Comparison of ENCODE assay signal across 1 cellular context in the genomic region with DNA sequence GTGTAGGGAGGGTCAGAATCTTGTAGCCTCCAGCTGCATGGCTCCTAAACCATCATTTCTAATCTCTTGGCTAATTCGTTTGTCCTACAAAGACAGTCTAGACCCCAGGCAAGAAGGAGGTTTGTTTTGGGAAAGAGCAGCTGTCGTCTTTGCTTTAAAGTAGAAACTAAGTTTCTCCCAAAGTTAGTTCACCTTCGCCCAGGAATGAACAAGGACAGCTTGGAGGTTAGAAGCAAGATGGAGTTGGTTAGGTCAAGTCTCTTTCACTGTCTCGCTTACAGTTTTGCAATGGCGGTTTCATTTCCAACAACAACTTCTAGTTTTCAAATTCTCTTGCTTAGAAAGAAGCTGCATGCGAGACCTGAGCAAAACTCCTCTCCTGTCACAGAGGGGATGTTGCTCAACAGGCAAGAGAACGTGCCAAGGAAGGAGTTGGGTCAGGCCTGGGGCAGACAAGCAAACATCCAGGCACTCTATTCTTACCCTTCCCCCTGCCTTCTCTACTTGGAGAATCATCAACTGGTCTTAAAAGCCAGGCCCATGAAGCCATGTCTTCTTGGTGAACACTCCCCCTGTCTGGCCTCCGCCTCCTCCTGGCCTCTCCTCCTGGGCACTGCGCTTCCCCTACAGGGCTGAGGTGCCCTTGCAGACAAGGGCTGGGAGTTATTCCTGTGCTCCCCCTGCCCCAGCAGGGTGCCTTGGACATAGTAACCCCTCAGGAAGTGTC.
TF ChIP-seq lines count a peak whose summit lies in the region.

No MANE protein-coding gene starts in this region.

TF ChIP-seq in K562, 482 proteins besides CTCF, POLR2A, EP300 and RAD21 (continued from another document and continues in another):
- TF ChIP-seq, protein P1, sequence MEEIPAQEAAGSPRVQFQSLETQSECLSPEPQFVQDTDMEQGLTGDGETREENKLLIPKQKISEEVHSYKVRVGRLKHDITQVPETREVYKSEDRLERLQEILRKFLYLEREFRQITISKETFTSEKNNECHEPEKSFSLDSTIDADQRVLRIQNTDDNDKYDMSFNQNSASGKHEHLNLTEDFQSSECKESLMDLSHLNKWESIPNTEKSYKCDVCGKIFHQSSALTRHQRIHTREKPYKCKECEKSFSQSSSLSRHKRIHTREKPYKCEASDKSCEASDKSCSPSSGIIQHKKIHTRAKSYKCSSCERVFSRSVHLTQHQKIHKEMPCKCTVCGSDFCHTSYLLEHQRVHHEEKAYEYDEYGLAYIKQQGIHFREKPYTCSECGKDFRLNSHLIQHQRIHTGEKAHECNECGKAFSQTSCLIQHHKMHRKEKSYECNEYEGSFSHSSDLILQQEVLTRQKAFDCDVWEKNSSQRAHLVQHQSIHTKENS (CRISPR knock-in tag; IDR thresholded peaks at IDR 0.05) = no peak
- TF ChIP-seq, protein P2, sequence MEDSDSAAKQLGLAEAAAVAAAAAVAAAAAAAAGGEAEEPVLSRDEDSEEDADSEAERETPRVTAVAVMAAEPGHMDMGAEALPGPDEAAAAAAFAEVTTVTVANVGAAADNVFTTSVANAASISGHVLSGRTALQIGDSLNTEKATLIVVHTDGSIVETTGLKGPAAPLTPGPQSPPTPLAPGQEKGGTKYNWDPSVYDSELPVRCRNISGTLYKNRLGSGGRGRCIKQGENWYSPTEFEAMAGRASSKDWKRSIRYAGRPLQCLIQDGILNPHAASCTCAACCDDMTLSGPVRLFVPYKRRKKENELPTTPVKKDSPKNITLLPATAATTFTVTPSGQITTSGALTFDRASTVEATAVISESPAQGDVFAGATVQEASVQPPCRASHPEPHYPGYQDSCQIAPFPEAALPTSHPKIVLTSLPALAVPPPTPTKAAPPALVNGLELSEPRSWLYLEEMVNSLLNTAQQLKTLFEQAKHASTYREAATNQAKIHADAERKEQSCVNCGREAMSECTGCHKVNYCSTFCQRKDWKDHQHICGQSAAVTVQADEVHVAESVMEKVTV (CRISPR knock-in tag; IDR thresholded peaks at IDR 0.05) = no peak
- TF ChIP-seq PHF21A (IDR thresholded peaks at IDR 0.05; ENCODE audit: borderline replicate concordance, low read depth) (no peak), CREB1 (IDR thresholded peaks at IDR 0.05) (no peak), CREB1 (CRISPR knock-in tag; IDR thresholded peaks at IDR 0.05) (no peak), NCOA2 (IDR thresholded peaks at IDR 0.05; ENCODE audit: partially characterized antibody in 2 of 2) (no peak), MAZ (CRISPR knock-in tag; conservative IDR thresholded peaks at IDR 0.05 in 1 of 2, IDR thresholded peaks at IDR 0.05 in 1 of 2) (no peak), ZNF197 (CRISPR knock-in tag; IDR thresholded peaks at IDR 0.05; ENCODE audit: low read depth) (peak; percentile 54; the same call in 1 of the 2 replicates), HDGF (IDR thresholded peaks at IDR 0.05) (no peak), FOXA3 (CRISPR knock-in tag; conservative IDR thresholded peaks at IDR 0.05 in 1 of 2, IDR thresholded peaks at IDR 0.05 in 1 of 2) (no peak), ZNF174 (CRISPR knock-in tag; IDR thresholded peaks at IDR 0.05) (no peak), HCFC1 (IDR thresholded peaks at IDR 0.05; ENCODE audit: low read depth, low read length) (no peak), CTBP1 (IDR thresholded peaks at IDR 0.05; ENCODE audit: borderline replicate concordance) (no peak), CEBPB (tag; IDR thresholded peaks at IDR 0.05) (no peak), CEBPG (CRISPR knock-in tag; IDR thresholded peaks at IDR 0.05) (no peak), CEBPG (tag; conservative IDR thresholded peaks at IDR 0.05 in 1 of 2, IDR thresholded peaks at IDR 0.05 in 1 of 2) (peak in 1 of 2 experiments; percentile 22; a peak in 1 of 4 replicates), POLR2G (IDR thresholded peaks at IDR 0.05; ENCODE audit: low read depth, low read length) (no peak), RBM34 (IDR thresholded peaks at IDR 0.05; ENCODE audit: borderline replicate concordance, insufficient read depth, low read length) (no peak), TARDBP (IDR thresholded peaks at IDR 0.05) (no peak), NFIX (CRISPR knock-in tag; IDR thresholded peaks at IDR 0.05; ENCODE audit: low read depth) (0 out of 2 replicates have a peak, but pooled peaks have one; percentile 6), ZNF57 (CRISPR knock-in tag; IDR thresholded peaks at IDR 0.05) (no peak), FOXK1 (CRISPR knock-in tag; IDR thresholded peaks at IDR 0.05; ENCODE audit: borderline replicate concordance) (no peak), SMAD3 (CRISPR knock-in tag; conservative IDR thresholded peaks at IDR 0.05) (peak; percentile 84), RBM17 (IDR thresholded peaks at IDR 0.05; ENCODE audit: borderline replicate concordance, low read depth, low read length) (no peak), NFE2L1 (tag; IDR thresholded peaks at IDR 0.05; ENCODE audit: borderline replicate concordance, low read depth) (peak; percentile 30; the same call in 1 of the 2 replicates), TCF3 (CRISPR knock-in tag; IDR thresholded peaks at IDR 0.05) (no peak), HNRNPH1 (optimal IDR thresholded peaks at IDR 0.05; ENCODE audit: low read depth, low read length) (no peak), TRIM24 (IDR thresholded peaks at IDR 0.05) (no peak), MAFK (IDR thresholded peaks at IDR 0.05; ENCODE audit: low read length) (no peak), SPI1 (IDR thresholded peaks at IDR 0.05; ENCODE audit: borderline replicate concordance, low read depth, low read length) (no peak), ZNF347 (CRISPR knock-in tag; IDR thresholded peaks at IDR 0.05; ENCODE audit: low read depth) (no peak), MEF2D (tag; conservative IDR thresholded peaks at IDR 0.05; ENCODE audit: low read depth) (peak; percentile 91), SIN3A (IDR thresholded peaks at IDR 0.05; ENCODE audit: borderline replicate concordance in 2 of 2, control insufficient read depth in 1 of 2, low read depth in 2 of 2, low read length in 2 of 2) (no peak), POU5F1 (IDR thresholded peaks at IDR 0.05; ENCODE audit: borderline replicate concordance, low read depth, low read length, partially characterized antibody) (no peak), ZC3H11A (IDR thresholded peaks at IDR 0.05; ENCODE audit: low read depth, low read length) (no peak), ZNF354B (CRISPR knock-in tag; IDR thresholded peaks at IDR 0.05) (0 out of 2 replicates have a peak, but pooled peaks have one; percentile 50), ZNF584 (CRISPR knock-in tag; IDR thresholded peaks at IDR 0.05; ENCODE audit: low read depth) (peak; percentile 89), ZNF3 (CRISPR knock-in tag; IDR thresholded peaks at IDR 0.05) (no peak)
- TF ChIP-seq, protein P3, sequence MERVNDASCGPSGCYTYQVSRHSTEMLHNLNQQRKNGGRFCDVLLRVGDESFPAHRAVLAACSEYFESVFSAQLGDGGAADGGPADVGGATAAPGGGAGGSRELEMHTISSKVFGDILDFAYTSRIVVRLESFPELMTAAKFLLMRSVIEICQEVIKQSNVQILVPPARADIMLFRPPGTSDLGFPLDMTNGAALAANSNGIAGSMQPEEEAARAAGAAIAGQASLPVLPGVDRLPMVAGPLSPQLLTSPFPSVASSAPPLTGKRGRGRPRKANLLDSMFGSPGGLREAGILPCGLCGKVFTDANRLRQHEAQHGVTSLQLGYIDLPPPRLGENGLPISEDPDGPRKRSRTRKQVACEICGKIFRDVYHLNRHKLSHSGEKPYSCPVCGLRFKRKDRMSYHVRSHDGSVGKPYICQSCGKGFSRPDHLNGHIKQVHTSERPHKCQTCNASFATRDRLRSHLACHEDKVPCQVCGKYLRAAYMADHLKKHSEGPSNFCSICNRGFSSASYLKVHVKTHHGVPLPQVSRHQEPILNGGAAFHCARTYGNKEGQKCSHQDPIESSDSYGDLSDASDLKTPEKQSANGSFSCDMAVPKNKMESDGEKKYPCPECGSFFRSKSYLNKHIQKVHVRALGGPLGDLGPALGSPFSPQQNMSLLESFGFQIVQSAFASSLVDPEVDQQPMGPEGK (CRISPR knock-in tag; IDR thresholded peaks at IDR 0.05; ENCODE audit: borderline replicate concordance) = no peak
- TF ChIP-seq, protein P4, sequence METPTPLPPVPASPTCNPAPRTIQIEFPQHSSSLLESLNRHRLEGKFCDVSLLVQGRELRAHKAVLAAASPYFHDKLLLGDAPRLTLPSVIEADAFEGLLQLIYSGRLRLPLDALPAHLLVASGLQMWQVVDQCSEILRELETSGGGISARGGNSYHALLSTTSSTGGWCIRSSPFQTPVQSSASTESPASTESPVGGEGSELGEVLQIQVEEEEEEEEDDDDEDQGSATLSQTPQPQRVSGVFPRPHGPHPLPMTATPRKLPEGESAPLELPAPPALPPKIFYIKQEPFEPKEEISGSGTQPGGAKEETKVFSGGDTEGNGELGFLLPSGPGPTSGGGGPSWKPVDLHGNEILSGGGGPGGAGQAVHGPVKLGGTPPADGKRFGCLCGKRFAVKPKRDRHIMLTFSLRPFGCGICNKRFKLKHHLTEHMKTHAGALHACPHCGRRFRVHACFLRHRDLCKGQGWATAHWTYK (CRISPR knock-in tag; IDR thresholded peaks at IDR 0.05) = peak; percentile 86
- TF ChIP-seq, protein P5, sequence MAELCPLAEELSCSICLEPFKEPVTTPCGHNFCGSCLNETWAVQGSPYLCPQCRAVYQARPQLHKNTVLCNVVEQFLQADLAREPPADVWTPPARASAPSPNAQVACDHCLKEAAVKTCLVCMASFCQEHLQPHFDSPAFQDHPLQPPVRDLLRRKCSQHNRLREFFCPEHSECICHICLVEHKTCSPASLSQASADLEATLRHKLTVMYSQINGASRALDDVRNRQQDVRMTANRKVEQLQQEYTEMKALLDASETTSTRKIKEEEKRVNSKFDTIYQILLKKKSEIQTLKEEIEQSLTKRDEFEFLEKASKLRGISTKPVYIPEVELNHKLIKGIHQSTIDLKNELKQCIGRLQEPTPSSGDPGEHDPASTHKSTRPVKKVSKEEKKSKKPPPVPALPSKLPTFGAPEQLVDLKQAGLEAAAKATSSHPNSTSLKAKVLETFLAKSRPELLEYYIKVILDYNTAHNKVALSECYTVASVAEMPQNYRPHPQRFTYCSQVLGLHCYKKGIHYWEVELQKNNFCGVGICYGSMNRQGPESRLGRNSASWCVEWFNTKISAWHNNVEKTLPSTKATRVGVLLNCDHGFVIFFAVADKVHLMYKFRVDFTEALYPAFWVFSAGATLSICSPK (IDR thresholded peaks at IDR 0.05; ENCODE audit: borderline replicate concordance) = no peak
- TF ChIP-seq, protein P6, sequence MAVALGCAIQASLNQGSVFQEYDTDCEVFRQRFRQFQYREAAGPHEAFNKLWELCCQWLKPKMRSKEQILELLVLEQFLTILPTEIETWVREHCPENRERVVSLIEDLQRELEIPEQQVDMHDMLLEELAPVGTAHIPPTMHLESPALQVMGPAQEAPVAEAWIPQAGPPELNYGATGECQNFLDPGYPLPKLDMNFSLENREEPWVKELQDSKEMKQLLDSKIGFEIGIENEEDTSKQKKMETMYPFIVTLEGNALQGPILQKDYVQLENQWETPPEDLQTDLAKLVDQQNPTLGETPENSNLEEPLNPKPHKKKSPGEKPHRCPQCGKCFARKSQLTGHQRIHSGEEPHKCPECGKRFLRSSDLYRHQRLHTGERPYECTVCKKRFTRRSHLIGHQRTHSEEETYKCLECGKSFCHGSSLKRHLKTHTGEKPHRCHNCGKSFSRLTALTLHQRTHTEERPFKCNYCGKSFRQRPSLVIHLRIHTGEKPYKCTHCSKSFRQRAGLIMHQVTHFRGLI (CRISPR knock-in tag; IDR thresholded peaks at IDR 0.05) = peak; percentile 78
- TF ChIP-seq, protein P7, sequence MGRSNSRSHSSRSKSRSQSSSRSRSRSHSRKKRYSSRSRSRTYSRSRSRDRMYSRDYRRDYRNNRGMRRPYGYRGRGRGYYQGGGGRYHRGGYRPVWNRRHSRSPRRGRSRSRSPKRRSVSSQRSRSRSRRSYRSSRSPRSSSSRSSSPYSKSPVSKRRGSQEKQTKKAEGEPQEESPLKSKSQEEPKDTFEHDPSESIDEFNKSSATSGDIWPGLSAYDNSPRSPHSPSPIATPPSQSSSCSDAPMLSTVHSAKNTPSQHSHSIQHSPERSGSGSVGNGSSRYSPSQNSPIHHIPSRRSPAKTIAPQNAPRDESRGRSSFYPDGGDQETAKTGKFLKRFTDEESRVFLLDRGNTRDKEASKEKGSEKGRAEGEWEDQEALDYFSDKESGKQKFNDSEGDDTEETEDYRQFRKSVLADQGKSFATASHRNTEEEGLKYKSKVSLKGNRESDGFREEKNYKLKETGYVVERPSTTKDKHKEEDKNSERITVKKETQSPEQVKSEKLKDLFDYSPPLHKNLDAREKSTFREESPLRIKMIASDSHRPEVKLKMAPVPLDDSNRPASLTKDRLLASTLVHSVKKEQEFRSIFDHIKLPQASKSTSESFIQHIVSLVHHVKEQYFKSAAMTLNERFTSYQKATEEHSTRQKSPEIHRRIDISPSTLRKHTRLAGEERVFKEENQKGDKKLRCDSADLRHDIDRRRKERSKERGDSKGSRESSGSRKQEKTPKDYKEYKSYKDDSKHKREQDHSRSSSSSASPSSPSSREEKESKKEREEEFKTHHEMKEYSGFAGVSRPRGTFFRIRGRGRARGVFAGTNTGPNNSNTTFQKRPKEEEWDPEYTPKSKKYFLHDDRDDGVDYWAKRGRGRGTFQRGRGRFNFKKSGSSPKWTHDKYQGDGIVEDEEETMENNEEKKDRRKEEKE (IDR thresholded peaks at IDR 0.05; ENCODE audit: borderline replicate concordance in 1 of 2, control insufficient read depth in 1 of 2, low read depth in 2 of 2, low read length in 1 of 2) = no peak
- TF ChIP-seq, protein P8, sequence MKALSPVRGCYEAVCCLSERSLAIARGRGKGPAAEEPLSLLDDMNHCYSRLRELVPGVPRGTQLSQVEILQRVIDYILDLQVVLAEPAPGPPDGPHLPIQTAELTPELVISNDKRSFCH (CRISPR knock-in tag; IDR thresholded peaks at IDR 0.05) = no peak
- TF ChIP-seq, protein P8 (tag; IDR thresholded peaks at IDR 0.05) = peak; percentile 94
- TF ChIP-seq, protein P9, sequence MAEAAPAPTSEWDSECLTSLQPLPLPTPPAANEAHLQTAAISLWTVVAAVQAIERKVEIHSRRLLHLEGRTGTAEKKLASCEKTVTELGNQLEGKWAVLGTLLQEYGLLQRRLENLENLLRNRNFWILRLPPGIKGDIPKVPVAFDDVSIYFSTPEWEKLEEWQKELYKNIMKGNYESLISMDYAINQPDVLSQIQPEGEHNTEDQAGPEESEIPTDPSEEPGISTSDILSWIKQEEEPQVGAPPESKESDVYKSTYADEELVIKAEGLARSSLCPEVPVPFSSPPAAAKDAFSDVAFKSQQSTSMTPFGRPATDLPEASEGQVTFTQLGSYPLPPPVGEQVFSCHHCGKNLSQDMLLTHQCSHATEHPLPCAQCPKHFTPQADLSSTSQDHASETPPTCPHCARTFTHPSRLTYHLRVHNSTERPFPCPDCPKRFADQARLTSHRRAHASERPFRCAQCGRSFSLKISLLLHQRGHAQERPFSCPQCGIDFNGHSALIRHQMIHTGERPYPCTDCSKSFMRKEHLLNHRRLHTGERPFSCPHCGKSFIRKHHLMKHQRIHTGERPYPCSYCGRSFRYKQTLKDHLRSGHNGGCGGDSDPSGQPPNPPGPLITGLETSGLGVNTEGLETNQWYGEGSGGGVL (CRISPR knock-in tag; IDR thresholded peaks at IDR 0.05) = 0 out of 2 replicates have a peak, but pooled peaks have one; percentile 40
- TF ChIP-seq, protein P10, sequence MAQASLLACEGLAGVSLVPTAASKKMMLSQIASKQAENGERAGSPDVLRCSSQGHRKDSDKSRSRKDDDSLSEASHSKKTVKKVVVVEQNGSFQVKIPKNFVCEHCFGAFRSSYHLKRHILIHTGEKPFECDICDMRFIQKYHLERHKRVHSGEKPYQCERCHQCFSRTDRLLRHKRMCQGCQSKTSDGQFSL (CRISPR knock-in tag; IDR thresholded peaks at IDR 0.05) = no peak
- TF ChIP-seq, protein P10 (tag; IDR thresholded peaks at IDR 0.05) = peak in 1 of 2 experiments; percentile 92; a peak in 2 of 4 replicates
